Comparison of ENCODE assay signal across 27 cellular contexts in genomic region chr18:3084206-3084605, GRCh38.
"Had no signal": no experiment of that assay in that cellular context is flagged by ENCODE, and none has a peak within 500 bp of the region (broad histone marks: within the 10 kb centered on the region; RNA-seq: fewer than 3 reads in every experiment).

No MANE protein-coding gene starts in this region.

- H3K36me3 Mint-ChIP-seq: activated CD4-positive, alpha-beta memory T cell treated with anti-CD3 and anti-CD28 coated beads for 36 hours; brain had no signal

- H3K4me3 Mint-ChIP-seq: activated CD4-positive, alpha-beta memory T cell treated with anti-CD3 and anti-CD28 coated beads for 36 hours; activated CD4-positive, alpha-beta T cell treated with anti-CD3 and anti-CD28 coated beads, Interleukin-2, amount 10 ng/mL, durations not matched to agents 7 days and 5 days; activated naive CD4-positive, alpha-beta T cell treated with anti-CD3 and anti-CD28 coated beads for 36 hours; activated naive CD8-positive, alpha-beta T cell; activated T-helper 17 cell treated with anti-CD3 and anti-CD28 coated beads, Interleukin-2, amount 50 U/mL, for 72 hours; brain; central memory CD8-positive, alpha-beta T cell had no signal

- H3K27ac ChIP-seq: VCaP had no signal

- H3K27me3 Mint-ChIP-seq: activated CD4-positive, alpha-beta memory T cell treated with anti-CD3 and anti-CD28 coated beads for 36 hours; activated naive CD8-positive, alpha-beta T cell; activated T-helper 17 cell treated with anti-CD3 and anti-CD28 coated beads, Interleukin-2, amount 50 U/mL, for 72 hours; central memory CD8-positive, alpha-beta T cell had no signal

- FAIRE-seq: astrocyte had no signal

- H3K4me1 Mint-ChIP-seq: activated T-helper 17 cell treated with anti-CD3 and anti-CD28 coated beads, Interleukin-2, amount 50 U/mL, for 72 hours; central memory CD8-positive, alpha-beta T cell had no signal

- DNase-seq: activated CD4-positive, alpha-beta memory T cell treated with anti-CD3 and anti-CD28 coated beads for 36 hours; activated CD4-positive, alpha-beta T cell treated with anti-CD3 and anti-CD28 coated beads, Interleukin-2, amount 10 ng/mL, durations not matched to agents 7 days and 5 days; activated CD4-positive, CD25-positive, alpha-beta regulatory T cell; activated CD8-positive, alpha-beta memory T cell treated with anti-CD3 and anti-CD28 coated beads for 24 hours; activated gamma-delta T cell; activated naive CD4-positive, alpha-beta T cell treated with anti-CD3 and anti-CD28 coated beads for 36 hours; activated T-cell treated with anti-CD3 and anti-CD28 coated beads, Interleukin-2, amount 50 U/mL, for 48 hours; amygdala; Kasumi-1; KBM-7; NCI-H1048; NCI-H146; NCI-H187 treated with DMSO at 0.1 percent for 48 hours; NCI-H2081 treated with DMSO at 0.1 percent for 48 hours; NCI-H2171; NCI-H2227 treated with DMSO at 0.1 percent for 48 hours; NCI-H526; NCI-H774; RPMI8226; T-helper 1 cell had no signal

- H3K9me3 Mint-ChIP-seq: activated CD4-positive, alpha-beta memory T cell treated with anti-CD3 and anti-CD28 coated beads for 36 hours; activated CD4-positive, alpha-beta T cell treated with anti-CD3 and anti-CD28 coated beads, Interleukin-2, amount 10 ng/mL, durations not matched to agents 7 days and 5 days; activated naive CD4-positive, alpha-beta T cell treated with anti-CD3 and anti-CD28 coated beads for 36 hours; activated T-helper 17 cell treated with anti-CD3 and anti-CD28 coated beads, Interleukin-2, amount 50 U/mL, for 72 hours; central memory CD8-positive, alpha-beta T cell had no signal

- H3K27ac Mint-ChIP-seq: activated CD4-positive, alpha-beta memory T cell treated with anti-CD3 and anti-CD28 coated beads for 36 hours; activated CD4-positive, alpha-beta T cell treated with anti-CD3 and anti-CD28 coated beads, Interleukin-2, amount 10 ng/mL, durations not matched to agents 7 days and 5 days; activated naive CD4-positive, alpha-beta T cell treated with anti-CD3 and anti-CD28 coated beads for 36 hours; activated naive CD8-positive, alpha-beta T cell; activated T-helper 17 cell treated with anti-CD3 and anti-CD28 coated beads, Interleukin-2, amount 50 U/mL, for 72 hours had no signal

- ATAC-seq: activated T-helper 17 cell treated with anti-CD3 and anti-CD28 coated beads, Interleukin-2, amount 50 U/mL, for 72 hours; Right ventricle myocardium inferior had no signal
